In the genomic region with DNA sequence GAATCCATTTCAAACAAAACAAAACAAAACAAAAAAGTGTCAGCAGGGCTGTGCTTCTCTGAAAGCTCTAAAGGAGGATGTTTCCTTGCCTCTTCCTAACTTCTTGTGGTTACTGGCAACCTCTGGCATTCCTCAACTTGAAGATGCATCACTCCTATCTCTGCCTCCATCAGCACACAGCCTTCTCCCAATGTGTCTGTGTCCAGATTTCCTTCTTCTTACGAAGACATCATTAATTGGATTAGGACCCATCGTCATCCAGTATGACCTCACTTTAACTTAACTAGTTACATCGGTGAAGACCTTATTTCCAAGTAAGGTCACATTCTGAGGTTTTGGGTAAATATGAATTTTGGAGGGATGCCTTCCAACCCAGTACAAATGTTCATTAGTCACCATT, we compare ENCODE assay signal across 1 cellular context.
TF ChIP-seq lines count a peak whose summit lies in the region.

No MANE protein-coding gene starts in this region.

TF ChIP-seq in IMR-90, 13 proteins besides CTCF, POLR2A, EP300 and RAD21 (continued from another document):
- no peak for TF ChIP-seq SMC3 (IDR thresholded peaks at IDR 0.05; ENCODE audit: low read depth, low read length)
- no peak for TF ChIP-seq MAFK (IDR thresholded peaks at IDR 0.05; ENCODE audit: low read depth, low read length)
- TF ChIP-seq, protein P1, sequence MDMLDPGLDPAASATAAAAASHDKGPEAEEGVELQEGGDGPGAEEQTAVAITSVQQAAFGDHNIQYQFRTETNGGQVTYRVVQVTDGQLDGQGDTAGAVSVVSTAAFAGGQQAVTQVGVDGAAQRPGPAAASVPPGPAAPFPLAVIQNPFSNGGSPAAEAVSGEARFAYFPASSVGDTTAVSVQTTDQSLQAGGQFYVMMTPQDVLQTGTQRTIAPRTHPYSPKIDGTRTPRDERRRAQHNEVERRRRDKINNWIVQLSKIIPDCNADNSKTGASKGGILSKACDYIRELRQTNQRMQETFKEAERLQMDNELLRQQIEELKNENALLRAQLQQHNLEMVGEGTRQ (IDR thresholded peaks at IDR 0.05; ENCODE audit: low read depth, low read length) = no peak
- TF ChIP-seq, protein P2, sequence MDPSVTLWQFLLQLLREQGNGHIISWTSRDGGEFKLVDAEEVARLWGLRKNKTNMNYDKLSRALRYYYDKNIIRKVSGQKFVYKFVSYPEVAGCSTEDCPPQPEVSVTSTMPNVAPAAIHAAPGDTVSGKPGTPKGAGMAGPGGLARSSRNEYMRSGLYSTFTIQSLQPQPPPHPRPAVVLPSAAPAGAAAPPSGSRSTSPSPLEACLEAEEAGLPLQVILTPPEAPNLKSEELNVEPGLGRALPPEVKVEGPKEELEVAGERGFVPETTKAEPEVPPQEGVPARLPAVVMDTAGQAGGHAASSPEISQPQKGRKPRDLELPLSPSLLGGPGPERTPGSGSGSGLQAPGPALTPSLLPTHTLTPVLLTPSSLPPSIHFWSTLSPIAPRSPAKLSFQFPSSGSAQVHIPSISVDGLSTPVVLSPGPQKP (IDR thresholded peaks at IDR 0.05; ENCODE audit: borderline replicate concordance, low read depth, low read length) = no peak
- TF ChIP-seq RFX5 (IDR thresholded peaks at IDR 0.05; ENCODE audit: low read depth, low read length) = no peak
- no peak for TF ChIP-seq MXI1 (IDR thresholded peaks at IDR 0.05; ENCODE audit: borderline replicate concordance, low read depth, low read length)
- no peak for TF ChIP-seq CEBPB (IDR thresholded peaks at IDR 0.05; ENCODE audit: low read depth, low read length)
- no peak for TF ChIP-seq CHD1 (IDR thresholded peaks at IDR 0.05; ENCODE audit: low read depth, low read length)
- no peak for TF ChIP-seq NFE2L2 (IDR thresholded peaks at IDR 0.05; ENCODE audit: low read depth, low read length)
- no peak for TF ChIP-seq FOS (IDR thresholded peaks at IDR 0.05; ENCODE audit: low read depth, low read length)
